ENCODE assay signal across 15 cellular contexts in genomic region chr5:119313207-119313606, GRCh38. TPM values are rescaled to one million over a fixed set of nuclear protein-coding genes. Genes with fewer than 3 reads are reported as not detected.
DNase-seq lines count a peak whose midpoint lies in the region; ATAC-seq and TF ChIP-seq lines count a peak whose summit lies in the region.
"Had no signal": no experiment of that assay in that cellular context is flagged by ENCODE, and none has a peak within 500 bp of the region (broad histone marks: within the 10 kb centered on the region; RNA-seq: fewer than 3 reads in every experiment).

No MANE protein-coding gene starts in this region.

- H3K9me3 ChIP-seq in CD4-positive, alpha-beta memory T cell (ENCODE audit: control insufficient read depth in 1 of 2, low read length in 2 of 2), result no peaks in the 10 kb centered on the region
- H3K9me3 ChIP-seq: lower lobe of right lung, uterus had no signal

- H3K9me3 Mint-ChIP-seq in CD4-positive, alpha-beta memory T cell, result peaks cover 0 to 4% (median 0%) of the 10 kb centered on the region in 8 donors
- no peaks in the 10 kb centered on the region for H3K9me3 Mint-ChIP-seq in activated T-helper 2 cell treated with anti-CD3 and anti-CD28 coated beads, Interferon-gamma antibody, Interleukin-2, Interleukin-4, amounts not matched to agents 10 μg/mL and 5 μg/mL and 100 μg/mL, durations not matched to agents 14 hours and 24 hours and 36 hours
- no peaks in the 10 kb centered on the region for H3K9me3 Mint-ChIP-seq in naive B cell
- no peaks in the 10 kb centered on the region for H3K9me3 Mint-ChIP-seq in progenitor cell of endocrine pancreas (ENCODE audit: low read depth)

- DNase-seq in CD4-positive, alpha-beta memory T cell, result no peak
- no peak for DNase-seq in Jurkat, Clone E6-1 (ENCODE audit: low read depth, low spot score)
- no peak for DNase-seq in activated T-helper 2 cell treated with anti-CD3 and anti-CD28 coated beads, Interferon-gamma antibody, Interleukin-2, Interleukin-4, amounts not matched to agents 10 μg/mL and 5 μg/mL and 100 μg/mL, durations not matched to agents 14 hours and 24 hours and 36 hours (ENCODE audit: low spot score)
- no peak for DNase-seq in naive B cell
- no peak for DNase-seq in mesenteric fat pad (ENCODE audit: low spot score)
- DNase-seq in progenitor cell of endocrine pancreas (ENCODE audit: low spot score, unreplicated experiment), result no peak
- DNase-seq: activated CD4-positive, alpha-beta T cell treated with anti-CD3 and anti-CD28 coated beads for 4 hours; C1 segment of cervical spinal cord; lower lobe of right lung; NCI-H2081 treated with DMSO at 0.1 percent for 48 hours; NCI-H526; stimulated activated naive CD4-positive, alpha-beta T cell; uterus had no signal

- no peaks in the 10 kb centered on the region for H3K36me3 ChIP-seq in CD4-positive, alpha-beta memory T cell (ENCODE audit: insufficient read depth, low read length)
- H3K36me3 ChIP-seq: cardiac muscle cell, lower lobe of right lung, uterus had no signal

- H3K4me1 ChIP-seq in CD4-positive, alpha-beta memory T cell (ENCODE audit: insufficient read depth, low read length), result peaks cover 96% of the 10 kb centered on the region
- H3K4me1 ChIP-seq: uterus had no signal

- H3K27me3 Mint-ChIP-seq in CD4-positive, alpha-beta memory T cell, result no peaks in the 10 kb centered on the region
- H3K27me3 Mint-ChIP-seq in activated T-helper 2 cell treated with anti-CD3 and anti-CD28 coated beads, Interferon-gamma antibody, Interleukin-2, Interleukin-4, amounts not matched to agents 10 μg/mL and 5 μg/mL and 100 μg/mL, durations not matched to agents 14 hours and 24 hours and 36 hours (ENCODE audit: low read depth), result no peaks in the 10 kb centered on the region
- H3K27me3 Mint-ChIP-seq in naive B cell, result no peaks in the 10 kb centered on the region
- no peaks in the 10 kb centered on the region for H3K27me3 Mint-ChIP-seq in progenitor cell of endocrine pancreas

- intact Hi-C loops in CD4-positive, alpha-beta memory T cell (cut with micrococcal nuclease), result no loop called here
- intact Hi-C loops in activated T-helper 2 cell treated with anti-CD3 and anti-CD28 coated beads, Interferon-gamma antibody, Interleukin-2, Interleukin-4, amounts not matched to agents 10 μg/mL and 5 μg/mL and 100 μg/mL, durations not matched to agents 14 hours and 24 hours and 36 hours (cut with micrococcal nuclease), result no loop called here

- H3K36me3 Mint-ChIP-seq in CD4-positive, alpha-beta memory T cell, result peaks cover 22 to 29% of the 10 kb centered on the region in 2 donors
- peaks cover 44% of the 10 kb centered on the region for H3K36me3 Mint-ChIP-seq in activated T-helper 2 cell treated with anti-CD3 and anti-CD28 coated beads, Interferon-gamma antibody, Interleukin-2, Interleukin-4, amounts not matched to agents 10 μg/mL and 5 μg/mL and 100 μg/mL, durations not matched to agents 14 hours and 24 hours and 36 hours (ENCODE audit: low read depth)
- H3K36me3 Mint-ChIP-seq in naive B cell (peaks cover 0 to 3% of the 10 kb centered on the region in 2 donors), progenitor cell of endocrine pancreas (ENCODE audit: insufficient read depth) (peaks cover 2% of the 10 kb centered on the region)

- no peak for TF ChIP-seq CTCF in progenitor cell of endocrine pancreas (IDR thresholded peaks at IDR 0.05; ENCODE audit: unreplicated experiment)

- CTCF ChIA-PET in CD4-positive, alpha-beta memory T cell (lab: Charles Lee; ENCODE audit: partially characterized antibody), result interaction anchor here (0.8 to 8.0 kb wide), 12 partner anchors 10 to 325 kb away, joined by 3 to 211 read pairs (median 6); partner anchors contain the start of gene DTWD2

- H3K4me3 Mint-ChIP-seq in CD4-positive, alpha-beta memory T cell, result peak overlapping the region in 5 of 8 donors; percentile 17 to 75 (median 53)
- H3K4me3 Mint-ChIP-seq in activated T-helper 2 cell treated with anti-CD3 and anti-CD28 coated beads, Interferon-gamma antibody, Interleukin-2, Interleukin-4, amounts not matched to agents 10 μg/mL and 5 μg/mL and 100 μg/mL, durations not matched to agents 14 hours and 24 hours and 36 hours (ENCODE audit: low read depth), result no peak overlapping the region
- peak overlapping the region in 4 of 8 donors; percentile 42 to 69 (median 53) for H3K4me3 Mint-ChIP-seq in naive B cell
- H3K4me3 Mint-ChIP-seq in progenitor cell of endocrine pancreas (ENCODE audit: low read depth), result no peak overlapping the region

- peaks cover 76 to 96% (median 85%) of the 10 kb centered on the region in 4 donors for H3K4me1 Mint-ChIP-seq in CD4-positive, alpha-beta memory T cell
- H3K4me1 Mint-ChIP-seq in activated T-helper 2 cell treated with anti-CD3 and anti-CD28 coated beads, Interferon-gamma antibody, Interleukin-2, Interleukin-4, amounts not matched to agents 10 μg/mL and 5 μg/mL and 100 μg/mL, durations not matched to agents 14 hours and 24 hours and 36 hours (ENCODE audit: low read depth), result peaks cover 85% of the 10 kb centered on the region
- peaks cover 63 to 93% (median 88%) of the 10 kb centered on the region in 3 donors for H3K4me1 Mint-ChIP-seq in naive B cell
- peaks cover 2% of the 10 kb centered on the region for H3K4me1 Mint-ChIP-seq in progenitor cell of endocrine pancreas (ENCODE audit: low read depth)

- H3K27ac Mint-ChIP-seq in CD4-positive, alpha-beta memory T cell, result peak overlapping the region; percentile 85 to 99 (median 90)
- peak overlapping the region; percentile 77 for H3K27ac Mint-ChIP-seq in activated T-helper 2 cell treated with anti-CD3 and anti-CD28 coated beads, Interferon-gamma antibody, Interleukin-2, Interleukin-4, amounts not matched to agents 10 μg/mL and 5 μg/mL and 100 μg/mL, durations not matched to agents 14 hours and 24 hours and 36 hours
- H3K27ac Mint-ChIP-seq in naive B cell (peak overlapping the region; percentile 57 to 97 (median 87)), progenitor cell of endocrine pancreas (no peak overlapping the region)

- ATAC-seq in naive B cell (ENCODE audit: low read depth in 2 of 2), result no peak
- ATAC-seq in esophagus mucosa, result no peak
- ATAC-seq: lower lobe of right lung had no signal

- POLR2A ChIA-PET in CD4-positive, alpha-beta memory T cell (lab: Charles Lee; ENCODE audit: partially characterized antibody), result interaction anchor here (1.1 to 23.0 kb wide), 8 partner anchors 8 to 99 kb away, joined by 3 to 564 read pairs (median 16); no protein-coding TSS in a partner anchor

- no peaks in the 10 kb centered on the region for H3K27me3 ChIP-seq in CD4-positive, alpha-beta memory T cell (ENCODE audit: insufficient read depth, low read length)
- H3K27me3 ChIP-seq: cardiac muscle cell, uterus had no signal

- peak overlapping the region; percentile 6 for H3K27ac ChIP-seq in CD4-positive, alpha-beta memory T cell (ENCODE audit: low read depth, low read length)
- H3K27ac ChIP-seq: cardiac muscle cell, lower lobe of right lung, uterus had no signal

- H3K4me3 ChIP-seq in CD4-positive, alpha-beta memory T cell (ENCODE audit: low read length in 2 of 2), result no peak overlapping the region
- H3K4me3 ChIP-seq in Jurkat, Clone E6-1 (ENCODE audit: low read length), result 0 out of 2 replicates have a peak overlapping the region, but pooled peaks have one; percentile 0
- H3K4me3 ChIP-seq: cardiac muscle cell, lower lobe of right lung, uterus had no signal

RNA-seq across cellular contexts. Expression of gene TNFAIP8, which starts 42.6 kb away (rescaled TPM):
- total RNA-seq in CD4-positive, alpha-beta memory T cell, result 100 to 1,000 TPM; 167 to 176 TPM
- 100 to 1,000 TPM; 277 to 423 TPM for polyA plus RNA-seq in CD4-positive, alpha-beta memory T cell
- polyA plus RNA-seq in Jurkat, Clone E6-1 (2012; ENCODE audit: insufficient read depth, insufficient read length), result 105 TPM
- 112 and 117 TPM in 2 replicates for total RNA-seq in activated T-helper 2 cell treated with anti-CD3 and anti-CD28 coated beads, Interferon-gamma antibody, Interleukin-2, Interleukin-4, amounts not matched to agents 10 μg/mL and 5 μg/mL and 100 μg/mL, durations not matched to agents 14 hours and 24 hours and 36 hours
- 100 to 1,000 TPM; 224 to 432 (median 315) TPM for polyA plus RNA-seq in naive B cell (ENCODE audit: low read depth in 6 of 6)
- total RNA-seq in mesenteric fat pad (29.6 TPM), progenitor cell of endocrine pancreas (8.0 and 9.3 TPM in 2 replicates), esophagus mucosa (15.3 TPM)

Comparison
In these comparisons a context has a peak if more than half of its experiments do, and no peak if none do; other contexts are left out.
1. H3K4me3 Mint-ChIP-seq: peak in CD4-positive, alpha-beta memory T cell (5 of 8); none in activated T-helper 2 cell treated with anti-CD3 and anti-CD28 coated beads, Interferon-gamma antibody, Interleukin-2, Interleukin-4, amounts not matched to agents 10 μg/mL and 5 μg/mL and 100 μg/mL, durations not matched to agents 14 hours and 24 hours and 36 hours (single experiment) and progenitor cell of endocrine pancreas (single experiment).